8 cellular contexts compared by ENCODE assay signal in the genomic region with DNA sequence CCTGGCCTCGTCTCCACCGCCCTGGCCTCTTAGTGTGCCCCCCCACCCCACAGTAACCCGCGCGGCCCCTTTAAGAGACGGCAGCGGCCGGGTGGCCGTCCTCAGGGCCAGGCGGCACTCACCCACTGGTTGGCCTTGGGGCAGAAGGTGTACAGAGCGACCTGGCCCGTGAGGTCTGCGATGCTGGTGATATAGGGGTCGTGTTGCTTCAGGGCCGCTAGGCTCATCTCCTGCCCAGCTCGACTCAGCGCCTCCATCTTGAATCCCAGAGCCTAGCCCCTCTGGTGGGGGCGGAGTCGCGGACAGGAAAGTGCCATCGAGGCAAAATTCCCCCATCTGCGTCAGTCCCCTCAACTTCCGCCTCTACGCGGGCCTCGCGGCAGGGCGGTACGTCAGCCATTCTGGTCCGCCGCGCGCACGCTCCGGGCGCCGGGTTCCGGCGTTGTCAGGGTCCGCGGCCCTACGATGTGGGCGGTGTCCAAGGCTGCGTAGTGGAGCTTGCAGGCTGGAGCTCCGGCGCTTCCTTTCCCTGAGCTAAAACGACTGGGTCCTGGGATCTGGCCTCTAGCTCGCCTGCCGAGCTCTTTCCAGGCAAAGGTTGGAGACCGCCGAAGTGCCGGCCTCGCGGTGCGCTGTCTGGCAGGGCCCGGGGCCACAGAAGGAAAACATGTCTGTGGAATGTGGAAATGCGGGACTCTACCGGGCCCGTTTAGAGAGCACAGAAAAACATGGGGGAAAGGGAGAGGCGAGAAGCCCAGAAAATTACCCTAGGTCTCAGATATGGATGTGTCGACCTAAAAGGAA. TPM values are rescaled to one million over a fixed set of nuclear protein-coding genes. Genes with fewer than 3 reads are reported as not detected.
DNase-seq lines count a peak whose midpoint lies in the region; FAIRE-seq and TF ChIP-seq lines count a peak whose summit lies in the region.

A gene (minus strand): TSS at position 283 of the 804 bp plus-strand sequence. CDS start 26 bp downstream, at position 257.

- no peak for TF ChIP-seq CTCF in Loucy (conservative IDR thresholded peaks at IDR 0.05; ENCODE audit: low read length)
- peak; percentile 36 for TF ChIP-seq CTCF in neural cell (IDR thresholded peaks at IDR 0.05; ENCODE audit: poor library complexity, severe bottlenecking)
- peak in 1 of 7 experiments; percentile 23 for TF ChIP-seq CTCF in stomach (IDR thresholded peaks at IDR 0.05)

- H3K4me1 ChIP-seq in Loucy (ENCODE audit: insufficient read depth, low read length, poor library complexity, severe bottlenecking): peaks cover 41% of the 10 kb centered on the region
- peaks cover 7 to 50% (median 46%) of the 10 kb centered on the region in 4 donors for H3K4me1 ChIP-seq in stomach

- no peaks in the 10 kb centered on the region for H3K9me3 ChIP-seq in Loucy (ENCODE audit: insufficient read depth, low read depth, low read length)
- H3K9me3 ChIP-seq in neural cell (ENCODE audit: low read length): no peaks in the 10 kb centered on the region
- no peaks in the 10 kb centered on the region for H3K9me3 ChIP-seq in stomach

- H3K9ac ChIP-seq in Loucy (ENCODE audit: low read depth, low read length, poor library complexity, severe bottlenecking): peak within 1 kb of the TSS; percentile 84
- H3K9ac ChIP-seq in neural cell (ENCODE audit: low read length): peak within 1 kb of the TSS; percentile 99

- TF ChIP-seq EP300 in neural cell (conservative IDR thresholded peaks at IDR 0.05; ENCODE audit: poor library complexity, severe bottlenecking) (peak; percentile 88), stomach (IDR thresholded peaks at IDR 0.05) (no peak)

- H3F3A ChIP-seq in Loucy (ENCODE audit: low read depth) (no peaks in the 10 kb centered on the region), neural cell (ENCODE audit: insufficient read depth, low read length, poor library complexity, severe bottlenecking) (no peaks in the 10 kb centered on the region)

- H3K79me2 ChIP-seq in Loucy (ENCODE audit: insufficient read depth, low read length) (peaks cover 48% of the 10 kb centered on the region), neural cell (replicated peaks; ENCODE audit: insufficient read depth, low read length) (peaks cover 32% of the 10 kb centered on the region)

- peak within 1 kb of the TSS; percentile 93 for H3K27ac ChIP-seq in neural cell (ENCODE audit: low read length)
- peak within 1 kb of the TSS; percentile 95 to 98 (median 96) for H3K27ac ChIP-seq in stomach

- peak within 1 kb of the TSS; percentile 84 for H3K4me3 ChIP-seq in Loucy (ENCODE audit: low read length, poor library complexity, severe bottlenecking)
- peak within 1 kb of the TSS; percentile 95 for H3K4me3 ChIP-seq in neural cell (ENCODE audit: low read length)
- H3K4me3 ChIP-seq in stomach: peak within 1 kb of the TSS; percentile 85 to 96 (median 90)

- no peaks in the 10 kb centered on the region for H3K9me2 ChIP-seq in Loucy (replicated peaks; ENCODE audit: low read depth, low read length)
- no peaks in the 10 kb centered on the region for H3K9me2 ChIP-seq in neural cell (ENCODE audit: insufficient read depth, low read length)

- peak; percentile 96 for DNase-seq in ELR (ENCODE audit: low read depth)
- peak; percentile 83 for DNase-seq in H54 (ENCODE audit: insufficient read length, low spot score)
- DNase-seq in SHP77 treated with DMSO at 0.1 percent for 48 hours (lab: John Stamatoyannopoulos, UW): peak; percentile 79
- peak; percentile 98 for DNase-seq in activated effector memory CD4-positive, alpha-beta T cell treated with anti-CD3 and anti-CD28 coated beads, Interleukin-2, amount 50 U/mL, for 16 hours
- DNase-seq in fibroblast of the conjunctiva (ENCODE audit: low read depth): peak; percentile 92
- DNase-seq in stomach: peak; percentile 96

- intact Hi-C loops in stomach (cut with DNase I; ENCODE audit: low total_unique reads): no loop called here

- peak; percentile 83 for TF ChIP-seq POLR2A in H54 (IDR thresholded peaks at IDR 0.05; ENCODE audit: low read depth, low read length)
- peak in 2 of 4 donors; percentile 58 to 69 for TF ChIP-seq POLR2A in stomach (IDR thresholded peaks at IDR 0.05)

- H3K36me3 ChIP-seq in Loucy (ENCODE audit: insufficient read depth, low read length): peaks cover 7% of the 10 kb centered on the region; the same call in 1 of the 2 replicates
- no peaks in the 10 kb centered on the region for H3K36me3 ChIP-seq in neural cell (ENCODE audit: insufficient read depth, low read length)
- peaks cover 4 to 21% (median 16%) of the 10 kb centered on the region in 4 donors for H3K36me3 ChIP-seq in stomach

- H3K27me3 ChIP-seq in Loucy (ENCODE audit: insufficient read depth, low read length, poor library complexity, severe bottlenecking): no peaks in the 10 kb centered on the region
- H3K27me3 ChIP-seq in neural cell (ENCODE audit: insufficient read depth, low read depth, low read length): no peaks in the 10 kb centered on the region
- no peaks in the 10 kb centered on the region for H3K27me3 ChIP-seq in stomach

- H2AFZ ChIP-seq in Loucy (ENCODE audit: low read length) (peak within 1 kb of the TSS; percentile 97), neural cell (ENCODE audit: low read depth, low read length) (peak within 1 kb of the TSS; percentile 100)

- peak; percentile 93 for FAIRE-seq in H54 (lab: Jason Lieb, UNC)

- peak within 1 kb of the TSS; percentile 87 for H3K4me2 ChIP-seq in Loucy (ENCODE audit: low read depth, low read length, poor library complexity, severe bottlenecking)
- H3K4me2 ChIP-seq in neural cell (ENCODE audit: low read length): peak within 1 kb of the TSS; percentile 93

- WGBS in stomach, 5 donors: 0 to 1% (median 0%) methylated on average over 28 to 61 of the region's 61 CpGs

- H4K20me1 ChIP-seq in Loucy (ENCODE audit: insufficient read depth, low read length, poor library complexity, severe bottlenecking): peaks cover 28% of the 10 kb centered on the region
- H4K20me1 ChIP-seq in neural cell (ENCODE audit: insufficient read depth): no peaks in the 10 kb centered on the region

- peak; percentile 63 for TF ChIP-seq RAD21 in neural cell (conservative IDR thresholded peaks at IDR 0.05)

TF ChIP-seq in neural cell, 6 proteins besides CTCF, POLR2A, EP300 and RAD21:
- TF ChIP-seq MXI1 (conservative IDR thresholded peaks at IDR 0.05; ENCODE audit: poor library complexity, severe bottlenecking): peak; percentile 95
- peak; percentile 97 for TF ChIP-seq TAF1 (IDR thresholded peaks at IDR 0.05; ENCODE audit: low read depth)
- TF ChIP-seq, protein P1, sequence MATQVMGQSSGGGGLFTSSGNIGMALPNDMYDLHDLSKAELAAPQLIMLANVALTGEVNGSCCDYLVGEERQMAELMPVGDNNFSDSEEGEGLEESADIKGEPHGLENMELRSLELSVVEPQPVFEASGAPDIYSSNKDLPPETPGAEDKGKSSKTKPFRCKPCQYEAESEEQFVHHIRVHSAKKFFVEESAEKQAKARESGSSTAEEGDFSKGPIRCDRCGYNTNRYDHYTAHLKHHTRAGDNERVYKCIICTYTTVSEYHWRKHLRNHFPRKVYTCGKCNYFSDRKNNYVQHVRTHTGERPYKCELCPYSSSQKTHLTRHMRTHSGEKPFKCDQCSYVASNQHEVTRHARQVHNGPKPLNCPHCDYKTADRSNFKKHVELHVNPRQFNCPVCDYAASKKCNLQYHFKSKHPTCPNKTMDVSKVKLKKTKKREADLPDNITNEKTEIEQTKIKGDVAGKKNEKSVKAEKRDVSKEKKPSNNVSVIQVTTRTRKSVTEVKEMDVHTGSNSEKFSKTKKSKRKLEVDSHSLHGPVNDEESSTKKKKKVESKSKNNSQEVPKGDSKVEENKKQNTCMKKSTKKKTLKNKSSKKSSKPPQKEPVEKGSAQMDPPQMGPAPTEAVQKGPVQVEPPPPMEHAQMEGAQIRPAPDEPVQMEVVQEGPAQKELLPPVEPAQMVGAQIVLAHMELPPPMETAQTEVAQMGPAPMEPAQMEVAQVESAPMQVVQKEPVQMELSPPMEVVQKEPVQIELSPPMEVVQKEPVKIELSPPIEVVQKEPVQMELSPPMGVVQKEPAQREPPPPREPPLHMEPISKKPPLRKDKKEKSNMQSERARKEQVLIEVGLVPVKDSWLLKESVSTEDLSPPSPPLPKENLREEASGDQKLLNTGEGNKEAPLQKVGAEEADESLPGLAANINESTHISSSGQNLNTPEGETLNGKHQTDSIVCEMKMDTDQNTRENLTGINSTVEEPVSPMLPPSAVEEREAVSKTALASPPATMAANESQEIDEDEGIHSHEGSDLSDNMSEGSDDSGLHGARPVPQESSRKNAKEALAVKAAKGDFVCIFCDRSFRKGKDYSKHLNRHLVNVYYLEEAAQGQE (IDR thresholded peaks at IDR 0.05; ENCODE audit: borderline replicate concordance): peak; percentile 96
- TF ChIP-seq EZH2 (IDR thresholded peaks at IDR 0.05; ENCODE audit: borderline replicate concordance, insufficient read depth, low read length, poor library complexity, severe bottlenecking): no peak
- TF ChIP-seq POLR2AphosphoS5 (IDR thresholded peaks at IDR 0.05): peak; percentile 99
- TF ChIP-seq SMC3 (conservative IDR thresholded peaks at IDR 0.05; ENCODE audit: poor library complexity): peak; percentile 70

RNA-seq across cellular contexts. Expression of the gene that starts here (rescaled TPM):
- polyA plus RNA-seq in neural cell (12.5 and 14.3 TPM in 2 replicates), stomach (1 to 10 TPM; 4.5 to 8.7 (median 4.6) TPM)
- polyA minus RNA-seq in neural cell: 29.9 and 39.7 TPM in 2 replicates
- 10 to 100 TPM; 10.7 to 20.6 (median 14.3) TPM for total RNA-seq in stomach

Comparison
In these comparisons a context has a peak if more than half of its experiments do, and no peak if none do; other contexts are left out.
1. Peak in every context shown above with its lines: DNase-seq, H3K4me3 ChIP-seq and H3K27ac ChIP-seq.